Comparison of ENCODE assay signal across 30 cellular contexts in the genomic region with DNA sequence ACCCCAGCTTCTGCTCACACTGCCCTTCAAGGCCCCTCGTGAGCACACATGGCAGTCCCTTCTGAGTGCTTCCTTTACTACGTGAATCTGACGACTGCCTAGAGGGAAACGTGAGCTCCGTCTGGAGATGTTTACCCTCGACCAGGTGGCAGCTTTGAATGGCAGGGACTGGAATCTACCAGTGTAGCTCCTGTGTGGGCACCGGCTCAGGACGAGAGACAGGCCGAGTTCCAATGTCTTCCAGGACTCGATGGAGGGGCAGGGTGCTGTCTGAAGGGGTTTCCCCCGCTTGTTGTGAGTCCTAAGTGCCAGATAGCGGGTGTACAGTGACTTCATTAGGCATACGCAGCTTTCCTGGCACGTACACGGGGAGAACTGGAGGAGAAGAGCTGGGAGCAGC.
"Had no signal": no experiment of that assay in that cellular context is flagged by ENCODE, and none has a peak within 500 bp of the region (broad histone marks: within the 10 kb centered on the region; RNA-seq: fewer than 3 reads in every experiment).

No MANE protein-coding gene starts in this region.

- H3K36me3 ChIP-seq: adrenal gland, breast epithelium, cardiac muscle cell, colonic mucosa, WERI-Rb-1 had no signal

- H3K4me3 ChIP-seq: adrenal gland, breast epithelium, cardiac muscle cell, colonic mucosa had no signal

- H3K4me3 Mint-ChIP-seq: activated B cell treated with CpG ODN at 0.5 μM for 24 hours; activated CD8-positive, alpha-beta T cell treated with anti-CD3 and anti-CD28 coated beads for 36 hours; activated naive CD4-positive, alpha-beta T cell treated with anti-CD3 and anti-CD28 coated beads for 36 hours; activated naive CD4-positive, alpha-beta T cell treated with anti-CD3 and anti-CD28 coated beads, Interleukin-2, amount 50 U/mL, for 24 hours; activated naive CD8-positive, alpha-beta T cell treated with anti-CD3 and anti-CD28 coated beads for 36 hours; activated naive CD8-positive, alpha-beta T cell treated with anti-CD3 and anti-CD28 coated beads, Interleukin-2, amount 50 U/mL, for 24 hours; activated T-cell treated with anti-CD3 and anti-CD28 coated beads, Interleukin-2, amount 50 U/mL, for 4 hours; activated T-helper 17 cell treated with anti-CD3 and anti-CD28 coated beads, Interleukin-2, amount 50 U/mL, for 72 hours; brain; T-helper 17 cell; T-helper 2 cell treated with Interferon-gamma antibody and Interleukin-4, amounts not matched to agents 5 μg/mL and 100 μg/mL, for 36 hours had no signal

- H3K36me3 Mint-ChIP-seq: activated naive CD4-positive, alpha-beta T cell treated with anti-CD3 and anti-CD28 coated beads, Interleukin-2, amount 50 U/mL, for 24 hours; activated naive CD8-positive, alpha-beta T cell treated with anti-CD3 and anti-CD28 coated beads for 36 hours; brain had no signal

- H3K4me1 Mint-ChIP-seq: activated naive CD4-positive, alpha-beta T cell treated with anti-CD3 and anti-CD28 coated beads, Interleukin-2, amount 50 U/mL, for 24 hours; activated naive CD8-positive, alpha-beta T cell treated with anti-CD3 and anti-CD28 coated beads for 36 hours; activated naive CD8-positive, alpha-beta T cell treated with anti-CD3 and anti-CD28 coated beads, Interleukin-2, amount 50 U/mL, for 24 hours; activated T-helper 17 cell treated with anti-CD3 and anti-CD28 coated beads, Interleukin-2, amount 50 U/mL, for 72 hours; T-helper 17 cell had no signal

- H3K27ac Mint-ChIP-seq: activated B cell treated with CpG ODN at 0.5 μM for 24 hours; activated CD8-positive, alpha-beta T cell treated with anti-CD3 and anti-CD28 coated beads for 36 hours; activated naive CD4-positive, alpha-beta T cell treated with anti-CD3 and anti-CD28 coated beads for 36 hours; activated naive CD4-positive, alpha-beta T cell treated with anti-CD3 and anti-CD28 coated beads, Interleukin-2, amount 50 U/mL, for 24 hours; activated naive CD8-positive, alpha-beta T cell treated with anti-CD3 and anti-CD28 coated beads for 36 hours; activated naive CD8-positive, alpha-beta T cell treated with anti-CD3 and anti-CD28 coated beads, Interleukin-2, amount 50 U/mL, for 24 hours; activated T-helper 17 cell treated with anti-CD3 and anti-CD28 coated beads, Interleukin-2, amount 50 U/mL, for 72 hours; brain; T-helper 17 cell; T-helper 2 cell treated with Interferon-gamma antibody and Interleukin-4, amounts not matched to agents 5 μg/mL and 100 μg/mL, for 36 hours had no signal

- H3K9me3 ChIP-seq: adrenal gland, colonic mucosa had no signal

- DNase-seq: activated B cell treated with CpG ODN at 0.5 μM for 24 hours; activated CD4-positive, alpha-beta T cell treated with anti-CD3 and anti-CD28 coated beads for 48 hours; activated CD4-positive, alpha-beta T cell treated with anti-CD3 and anti-CD28 coated beads, Interleukin-2, amount 50 U/mL, for 1 hour; activated CD4-positive, alpha-beta T cell treated with anti-CD3 and anti-CD28 coated beads, Interleukin-2, amount 50 U/mL, for 48 hours; activated CD8-positive, alpha-beta memory T cell treated with anti-CD3 and anti-CD28 coated beads for 24 hours; activated CD8-positive, alpha-beta T cell treated with anti-CD3 and anti-CD28 coated beads for 36 hours; activated effector memory CD4-positive, alpha-beta T cell treated with anti-CD3 and anti-CD28 coated beads, Interleukin-2, amount 50 U/mL, for 16 hours; activated naive CD4-positive, alpha-beta T cell treated with anti-CD3 and anti-CD28 coated beads for 36 hours; activated naive CD8-positive, alpha-beta T cell treated with anti-CD3 and anti-CD28 coated beads for 36 hours; activated naive CD8-positive, alpha-beta T cell treated with anti-CD3 and anti-CD28 coated beads, Interleukin-2, amount 50 U/mL, for 24 hours; activated T-cell treated with anti-CD3 and anti-CD28 coated beads, Interleukin-2, amount 50 U/mL, for 4 hours; adrenal gland; amygdala; aorta; central memory CD4-positive, alpha-beta T cell; cerebellar nuclear complex; colonic mucosa; effector CD8-positive, alpha-beta T cell; foreskin fibroblast; head of caudate nucleus; T-helper 17 cell; T1000; WERI-Rb-1 had no signal

- H3K27ac ChIP-seq: adrenal gland, breast epithelium, cardiac muscle cell, colonic mucosa, epithelial cell of prostate, WERI-Rb-1 had no signal

- H3K27me3 Mint-ChIP-seq: activated B cell treated with CpG ODN at 0.5 μM for 24 hours; activated CD8-positive, alpha-beta T cell treated with anti-CD3 and anti-CD28 coated beads for 36 hours; activated naive CD4-positive, alpha-beta T cell treated with anti-CD3 and anti-CD28 coated beads, Interleukin-2, amount 50 U/mL, for 24 hours; brain had no signal

- H3K27me3 ChIP-seq: cardiac muscle cell, colonic mucosa had no signal

- H3K4me1 ChIP-seq: adrenal gland, breast epithelium, colonic mucosa had no signal

- H3K9me3 Mint-ChIP-seq: activated B cell treated with CpG ODN at 0.5 μM for 24 hours; activated CD8-positive, alpha-beta T cell treated with anti-CD3 and anti-CD28 coated beads for 36 hours; activated naive CD4-positive, alpha-beta T cell treated with anti-CD3 and anti-CD28 coated beads for 36 hours; activated naive CD4-positive, alpha-beta T cell treated with anti-CD3 and anti-CD28 coated beads, Interleukin-2, amount 50 U/mL, for 24 hours; activated naive CD8-positive, alpha-beta T cell treated with anti-CD3 and anti-CD28 coated beads for 36 hours; activated T-cell treated with anti-CD3 and anti-CD28 coated beads, Interleukin-2, amount 50 U/mL, for 4 hours; T-helper 2 cell treated with Interferon-gamma antibody and Interleukin-4, amounts not matched to agents 5 μg/mL and 100 μg/mL, for 36 hours had no signal
